ENCODE assay signal across 8 cellular contexts in genomic region chr19:3984584-3984907, GRCh38. TPM values are rescaled to one million over a fixed set of nuclear protein-coding genes. Genes with fewer than 3 reads are reported as not detected.
DNase-seq lines count a peak whose midpoint lies in the region; ATAC-seq lines count a peak whose summit lies in the region.

No MANE protein-coding gene starts in this region.

- H2AFZ ChIP-seq in Karpas-422 (ENCODE audit: low read length): no peak overlapping the region

- peaks cover 33 to 64% (median 51%) of the 10 kb centered on the region in 3 donors for H3K4me1 Mint-ChIP-seq in naive B cell

- H3K9ac ChIP-seq in Karpas-422 (ENCODE audit: low read length) (peak overlapping the region; percentile 96), duodenal mucosa (ENCODE audit: low read depth in 1 of 2, low read length in 2 of 2) (peak overlapping the region; percentile 83 to 94)

- no peaks in the 10 kb centered on the region for H3K27me3 Mint-ChIP-seq in naive B cell

- peak overlapping the region; percentile 83 to 99 (median 98) for H3K4me3 Mint-ChIP-seq in naive B cell

- peak overlapping the region; percentile 92 for H3K27ac ChIP-seq in Karpas-422 (ENCODE audit: low read length)
- peak overlapping the region; percentile 98 for H3K27ac ChIP-seq in duodenal mucosa (ENCODE audit: low read depth, low read length)

- H3K9me3 ChIP-seq in Karpas-422 (ENCODE audit: low read length) (no peaks in the 10 kb centered on the region), duodenal mucosa (ENCODE audit: control insufficient read depth in 1 of 2, low read length in 2 of 2) (no peaks in the 10 kb centered on the region)

- no peak for ATAC-seq in naive B cell (ENCODE audit: low read depth in 2 of 2)

- peaks cover 54% of the 10 kb centered on the region for H4K20me1 ChIP-seq in Karpas-422 (ENCODE audit: insufficient read depth, low read depth, low read length)

- H3K4me3 ChIP-seq in Karpas-422 (ENCODE audit: low read length): peak overlapping the region; percentile 96
- H3K4me3 ChIP-seq in duodenal mucosa (ENCODE audit: low read depth in 1 of 2, low read length in 2 of 2): peak overlapping the region; percentile 85 to 91

- peaks cover 52% of the 10 kb centered on the region for H3K36me3 ChIP-seq in Karpas-422 (ENCODE audit: insufficient read depth, low read length)
- peaks cover 45 to 48% of the 10 kb centered on the region in 2 donors for H3K36me3 ChIP-seq in duodenal mucosa (ENCODE audit: control insufficient read depth in 1 of 2, insufficient read depth in 2 of 2, low read length in 2 of 2)

- DNase-seq in AG20443 (ENCODE audit: low spot score) (peak; percentile 3), Karpas-422 (no peak), naive B cell (no peak), MV-4-11 (lab: John Stamatoyannopoulos, UW) (no peak), SKM-1 (lab: John Stamatoyannopoulos, UW; ENCODE audit: unreplicated experiment) (no peak), NCI-H146 treated with DMSO at 0.1 percent for 48 hours (lab: John Stamatoyannopoulos, UW; ENCODE audit: unreplicated experiment) (no peak)
- no peak for DNase-seq in effector CD8-positive, alpha-beta T cell (lab: John Stamatoyannopoulos, UW)

- peaks cover 0 to 2% (median 0%) of the 10 kb centered on the region in 7 donors for H3K9me3 Mint-ChIP-seq in naive B cell

- peaks cover 5 to 8% of the 10 kb centered on the region in 2 donors for H3K36me3 Mint-ChIP-seq in naive B cell

- H3K27me3 ChIP-seq in Karpas-422 (ENCODE audit: low read length) (no peaks in the 10 kb centered on the region), duodenal mucosa (ENCODE audit: control insufficient read depth in 1 of 2, insufficient read depth in 2 of 2, low read length in 2 of 2) (no peaks in the 10 kb centered on the region)

- H3K27ac Mint-ChIP-seq in naive B cell: peak overlapping the region; percentile 96 to 99 (median 98)

- no peaks in the 10 kb centered on the region for H3K9me2 ChIP-seq in Karpas-422 (replicated peaks; ENCODE audit: insufficient read depth, low read length)

- H3K4me1 ChIP-seq in Karpas-422 (ENCODE audit: low read length): peaks cover 42% of the 10 kb centered on the region
- peaks cover 29 to 48% of the 10 kb centered on the region in 2 donors for H3K4me1 ChIP-seq in duodenal mucosa (ENCODE audit: control insufficient read depth in 1 of 2, insufficient read depth in 2 of 2, low read length in 2 of 2)

- peak overlapping the region; percentile 85 for H3K4me2 ChIP-seq in Karpas-422 (ENCODE audit: low read depth, low read length, poor library complexity, severe bottlenecking)

- H3K79me2 ChIP-seq in Karpas-422 (ENCODE audit: low read length): peaks cover 42% of the 10 kb centered on the region

RNA-seq across cellular contexts. Expression of gene EEF2, which starts 0.7 kb away (rescaled TPM):
- 1,644 and 3,073 TPM in 2 replicates for total RNA-seq in Karpas-422 (2014; rRNA removed; shearing (Covaris generic); ENCODE audit: low replicate concordance)
- 100 to 1,000 TPM; 315 to 696 (median 594) TPM for polyA plus RNA-seq in naive B cell (ENCODE audit: low read depth in 6 of 6)

RNA-seq across cellular contexts. Expression of gene DAPK3, which starts 13.6 kb away (rescaled TPM):
- total RNA-seq in Karpas-422 (2014; rRNA removed; shearing (Covaris generic); ENCODE audit: low replicate concordance): 17.2 and 52.5 TPM in 2 replicates
- 10 to 100 TPM in 5 of 6 donors, 1 to 10 TPM in 1; 9.4 to 30.8 (median 20.2) TPM for polyA plus RNA-seq in naive B cell (ENCODE audit: low read depth in 6 of 6)

RNA-seq across cellular contexts. Expression of gene PIAS4, which starts 23.0 kb away (rescaled TPM):
- 17.3 and 55.1 TPM in 2 replicates for total RNA-seq in Karpas-422 (2014; rRNA removed; shearing (Covaris generic); ENCODE audit: low replicate concordance)
- polyA plus RNA-seq in naive B cell (ENCODE audit: low read depth in 6 of 6): 10 to 100 TPM in 1 of 6 donors, 1 to 10 TPM in 5; 5.1 to 12.1 (median 6.1) TPM

RNA-seq across cellular contexts. Expression of gene NMRK2, which starts 51.7 kb away (rescaled TPM):
- total RNA-seq in Karpas-422 (2014; rRNA removed; shearing (Covaris generic); ENCODE audit: low replicate concordance): not detected in 2 replicates
- not detected for polyA plus RNA-seq in naive B cell (ENCODE audit: low read depth in 6 of 6)
